In the genomic region with DNA sequence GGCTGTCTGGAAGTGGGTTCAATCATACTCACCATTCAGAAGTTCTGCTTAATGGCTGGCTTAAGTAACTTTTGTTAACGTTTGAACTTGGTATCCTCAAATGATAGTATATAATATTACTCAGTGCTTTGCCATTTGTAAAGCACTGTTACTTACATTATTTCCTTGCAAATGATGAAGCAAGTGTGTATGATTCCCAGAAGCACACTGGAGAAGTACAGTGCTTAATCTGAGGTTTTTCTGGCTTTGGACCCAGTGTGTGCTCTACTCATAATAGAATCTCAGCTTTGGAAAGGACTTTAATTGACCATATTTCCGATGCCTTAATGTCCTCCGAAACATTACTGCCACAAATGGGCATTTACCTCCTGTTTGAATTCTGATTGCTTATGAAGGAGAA, we compare ENCODE assay signal across 23 cellular contexts.
DNase-seq lines count a peak whose midpoint lies in the region; ATAC-seq, FAIRE-seq and TF ChIP-seq lines count a peak whose summit lies in the region.
"Had no signal": no experiment of that assay in that cellular context is flagged by ENCODE, and none has a peak within 500 bp of the region (broad histone marks: within the 10 kb centered on the region; RNA-seq: fewer than 3 reads in every experiment).

No MANE protein-coding gene starts in this region.

- H3K18ac ChIP-seq in IMR-90 (ENCODE audit: low read depth, low read length): peak overlapping the region; percentile 7; the same call in 1 of the 2 replicates

- H3K14ac ChIP-seq in IMR-90 (replicated peaks; ENCODE audit: low read depth, low read length): no peak overlapping the region; the same call in 1 of the 2 replicates

- DNase-seq in MCF 10A (ENCODE audit: unreplicated experiment) (no peak), mammary epithelial cell (no peak), IMR-90 (no peak), keratinocyte (ENCODE audit: low read depth, low spot score) (no peak), urothelium cell line (ENCODE audit: low spot score) (no peak)
- DNase-seq: Caco-2; CD4-positive, CD25-positive, alpha-beta regulatory T cell; CD8-positive, alpha-beta T cell; DMS153; DND-41; GOT3; HFFc6 had no signal

- H3K4me3 Mint-ChIP-seq in MCF 10A (ENCODE audit: unreplicated experiment): peak overlapping the region; percentile 74
- H3K4me3 Mint-ChIP-seq: B cell; CD4-positive, CD25-positive, alpha-beta regulatory T cell; CD8-positive, alpha-beta T cell; HFFc6 had no signal

- peak overlapping the region; percentile 37 for H2BK5ac ChIP-seq in IMR-90 (ENCODE audit: low read depth, low read length, poor library complexity, severe bottlenecking)

- TF ChIP-seq CTCF in MCF 10A (IDR thresholded peaks at IDR 0.05; ENCODE audit: unreplicated experiment): no peak
- no peak for TF ChIP-seq CTCF in mammary epithelial cell (conservative IDR thresholded peaks at IDR 0.05 in 1 of 2, IDR thresholded peaks at IDR 0.05 in 1 of 2; ENCODE audit: extremely low read depth in 1 of 2, insufficient read depth in 1 of 2, low read depth in 1 of 2, low read length in 2 of 2)
- TF ChIP-seq CTCF in IMR-90 (conservative IDR thresholded peaks at IDR 0.05; ENCODE audit: low read depth, low read length): no peak
- no peak for TF ChIP-seq CTCF in keratinocyte (optimal IDR thresholded peaks at IDR 0.05 in 1 of 3, IDR thresholded peaks at IDR 0.05 in 1 of 3, conservative IDR thresholded peaks at IDR 0.05 in 1 of 3; ENCODE audit: extremely low read depth in 1 of 3, insufficient read depth in 2 of 3, low read length in 3 of 3)

- H3K27me3 ChIP-seq in mammary epithelial cell (ENCODE audit: insufficient read depth, low read length): no peaks in the 10 kb centered on the region
- H3K27me3 ChIP-seq in IMR-90 (ENCODE audit: control insufficient read depth, insufficient read depth, low read length): no peaks in the 10 kb centered on the region
- H3K27me3 ChIP-seq in keratinocyte (ENCODE audit: control insufficient read depth, extremely low read depth, insufficient read depth, low read length): no peaks in the 10 kb centered on the region
- H3K27me3 ChIP-seq in skeletal muscle tissue (ENCODE audit: control insufficient read depth in 3 of 3, insufficient read depth in 3 of 3, low read length in 3 of 3): no peaks in the 10 kb centered on the region
- H3K27me3 ChIP-seq: BLaER1 had no signal

- H3K4me1 Mint-ChIP-seq in MCF 10A (ENCODE audit: insufficient read depth, unreplicated experiment): peaks cover 35% of the 10 kb centered on the region
- H3K4me1 Mint-ChIP-seq: B cell had no signal

- H4K91ac ChIP-seq in IMR-90 (ENCODE audit: insufficient read depth, low read depth, low read length): no peak overlapping the region

- H2BK20ac ChIP-seq in IMR-90 (ENCODE audit: low read depth, low read length): no peak overlapping the region

- H3K9me3 ChIP-seq in mammary epithelial cell (replicated peaks; ENCODE audit: insufficient read depth, low read length) (peaks cover 2% of the 10 kb centered on the region), IMR-90 (ENCODE audit: control insufficient read depth, insufficient read depth, low read length) (peaks cover 2% of the 10 kb centered on the region; the same call in 1 of the 2 replicates), keratinocyte (ENCODE audit: control insufficient read depth, low read depth, low read length) (peaks cover 2% of the 10 kb centered on the region), skeletal muscle tissue (ENCODE audit: control insufficient read depth in 3 of 3, low read length in 3 of 3) (no peaks in the 10 kb centered on the region)
- H3K9me3 ChIP-seq: HAP-1 had no signal

- H4K20me1 ChIP-seq in mammary epithelial cell (ENCODE audit: insufficient read depth, low read length): no peaks in the 10 kb centered on the region
- H4K20me1 ChIP-seq in IMR-90 (ENCODE audit: insufficient read depth, low read length): no peaks in the 10 kb centered on the region
- no peaks in the 10 kb centered on the region for H4K20me1 ChIP-seq in keratinocyte (ENCODE audit: control insufficient read depth, extremely low read depth, insufficient read depth, low read length)
- H4K20me1 ChIP-seq: BLaER1 had no signal

- no peak overlapping the region for H3K56ac ChIP-seq in IMR-90 (ENCODE audit: extremely low read depth, insufficient read depth, low read length)

- H3K4me3 ChIP-seq in mammary epithelial cell (replicated peaks in 1 of 3; ENCODE audit: insufficient read depth in 1 of 3, low read depth in 2 of 3, low read length in 3 of 3) (no peak overlapping the region), IMR-90 (ENCODE audit: insufficient read depth, low read depth, low read length) (no peak overlapping the region), keratinocyte (ENCODE audit: control insufficient read depth in 2 of 3, extremely low read depth in 1 of 3, insufficient read depth in 2 of 3, low read depth in 1 of 3, low read length in 3 of 3) (no peak overlapping the region), skeletal muscle tissue (ENCODE audit: low read length in 3 of 3) (no peak overlapping the region)
- H3K4me3 ChIP-seq: BLaER1, GM12878, HAP-1 had no signal

- CTCF ChIA-PET in MCF 10A (lab: Yijun Ruan, JAX) (interaction anchor here (0.6 to 6.1 kb wide), 5 partner anchors 15 to 111 kb away, joined by 3 to 41 read pairs (median 5); no protein-coding TSS in a partner anchor), mammary epithelial cell (lab: Charles Lee; ENCODE audit: low non-redundant PET) (no interaction called here), IMR-90 (lab: Yijun Ruan, JAX) (no interaction called here)

- H3K23ac ChIP-seq in IMR-90 (ENCODE audit: low read depth, low read length): peak overlapping the region; percentile 11; the same call in 1 of the 2 replicates

- intact Hi-C loops in MCF 10A (cut with micrococcal nuclease): loop anchor here (5.0 kb wide), 2 partner anchors 43 to 112 kb away; no protein-coding TSS in a partner anchor
- intact Hi-C loops in mammary epithelial cell (cut with micrococcal nuclease): no loop called here
- intact Hi-C loops in IMR-90 (cut with micrococcal nuclease): no loop called here

- peak; percentile 53 for FAIRE-seq in keratinocyte (lab: Jason Lieb, UNC)
- FAIRE-seq in urothelium cell line (lab: Jason Lieb, UNC): no peak
- FAIRE-seq: G401.6, GM12878, GM18507 had no signal

- H3K79me2 ChIP-seq in mammary epithelial cell (ENCODE audit: insufficient read depth, low read length): peaks cover 49% of the 10 kb centered on the region
- peaks cover 24% of the 10 kb centered on the region for H3K79me2 ChIP-seq in keratinocyte (ENCODE audit: control insufficient read depth, insufficient read depth, low read length)

- no peaks in the 10 kb centered on the region for H3K27me3 Mint-ChIP-seq in MCF 10A (ENCODE audit: insufficient read depth, unreplicated experiment)
- H3K27me3 Mint-ChIP-seq: B cell had no signal

- peaks cover 48% of the 10 kb centered on the region for H3K36me3 Mint-ChIP-seq in MCF 10A (ENCODE audit: insufficient read depth, unreplicated experiment)
- H3K36me3 Mint-ChIP-seq: CD4-positive, CD25-positive, alpha-beta regulatory T cell; CD8-positive, alpha-beta T cell had no signal

- H3K79me1 ChIP-seq in IMR-90 (ENCODE audit: low read depth in 1 of 2, low read length in 2 of 2): peaks cover 24 to 48% of the 10 kb centered on the region in 2 experiments

- H2AK9ac ChIP-seq in IMR-90 (replicated peaks; ENCODE audit: low read depth, low read length, poor library complexity): no peak overlapping the region

- H3K9ac ChIP-seq in mammary epithelial cell (ENCODE audit: insufficient read depth, low read length) (no peak overlapping the region), IMR-90 (ENCODE audit: low read depth, low read length) (no peak overlapping the region; the same call in 1 of the 2 replicates), keratinocyte (ENCODE audit: control insufficient read depth, extremely low read depth, insufficient read depth, low read length) (no peak overlapping the region), skeletal muscle tissue (ENCODE audit: low read depth in 1 of 3, low read length in 3 of 3) (no peak overlapping the region)
- H3K9ac ChIP-seq: BLaER1 had no signal

- H4K5ac ChIP-seq in IMR-90 (ENCODE audit: low read depth, low read length): no peak overlapping the region; the same call in 1 of the 2 replicates

- WGBS in mammary epithelial cell (ENCODE audit: low coverage, missing lambda C conversion rate): 79% methylated on average over 3 of the region's 3 CpGs
- WGBS in IMR-90 (ENCODE audit: extremely low coverage in 2 of 2, insufficient read length in 1 of 2), 2 experiments: no CpG with 5 or more reads among the region's 3 CpGs

- H3K4ac ChIP-seq in IMR-90 (ENCODE audit: low read depth, low read length): no peak overlapping the region

- H2BK15ac ChIP-seq in IMR-90 (ENCODE audit: low read depth, low read length): no peak overlapping the region

- no peak overlapping the region for H2AK5ac ChIP-seq in IMR-90 (ENCODE audit: low read depth, low read length)

- H3K27ac Mint-ChIP-seq in MCF 10A (ENCODE audit: low read depth, unreplicated experiment): peak overlapping the region; percentile 92
- H3K27ac Mint-ChIP-seq: B cell; CD4-positive, CD25-positive, alpha-beta regulatory T cell; CD8-positive, alpha-beta T cell; HFFc6 had no signal

- H2AFZ ChIP-seq in mammary epithelial cell (ENCODE audit: low read depth, low read length): no peak overlapping the region
- H2AFZ ChIP-seq in IMR-90 (replicated peaks; ENCODE audit: low read length, poor library complexity): no peak overlapping the region
- no peak overlapping the region for H2AFZ ChIP-seq in keratinocyte (ENCODE audit: control insufficient read depth, low read length)

- peaks cover 9% of the 10 kb centered on the region for H3K36me3 ChIP-seq in mammary epithelial cell (ENCODE audit: insufficient read depth, low read length)
- H3K36me3 ChIP-seq in IMR-90 (ENCODE audit: control insufficient read depth, insufficient read depth, low read length): peaks cover 3% of the 10 kb centered on the region
- no peaks in the 10 kb centered on the region for H3K36me3 ChIP-seq in keratinocyte (ENCODE audit: control insufficient read depth in 2 of 2, extremely low read depth in 1 of 2, insufficient read depth in 2 of 2, low read length in 2 of 2)
- H3K36me3 ChIP-seq in skeletal muscle tissue (ENCODE audit: control insufficient read depth in 3 of 3, insufficient read depth in 3 of 3, low read length in 3 of 3): no peaks in the 10 kb centered on the region
- H3K36me3 ChIP-seq: HAP-1 had no signal

- peaks cover 3% of the 10 kb centered on the region; the same call in 1 of the 2 replicates for H3K9me1 ChIP-seq in IMR-90 (ENCODE audit: insufficient read depth, low read length)
- no peaks in the 10 kb centered on the region for H3K9me1 ChIP-seq in keratinocyte (ENCODE audit: control insufficient read depth, extremely low read depth, insufficient read depth, low read length)

- in situ Hi-C loops in mammary epithelial cell (cut with MboI; ENCODE audit: low sequenced_read_pairs in 2 of 2) (no loop called here), IMR-90 (cut with MboI; ENCODE audit: low sequenced_read_pairs) (no loop called here)

- peak; percentile 37 for ATAC-seq in IMR-90 (ENCODE audit: low read depth)
- no peak for ATAC-seq in GM19455 (IDR thresholded peaks at IDR 0.05; ENCODE audit: unreplicated experiment)
- no peak for ATAC-seq in GM18502 (IDR thresholded peaks at IDR 0.05; ENCODE audit: poor library complexity, unreplicated experiment)
- ATAC-seq: CD8-positive, alpha-beta T cell; GM12878 had no signal

- no peak overlapping the region for H2BK120ac ChIP-seq in IMR-90 (ENCODE audit: low read depth, low read length)

- peaks cover 26% of the 10 kb centered on the region for H3K4me1 ChIP-seq in mammary epithelial cell (ENCODE audit: insufficient read depth, low read length)
- H3K4me1 ChIP-seq in IMR-90 (ENCODE audit: control insufficient read depth, insufficient read depth, low read length): peaks cover 16% of the 10 kb centered on the region
- H3K4me1 ChIP-seq in keratinocyte (ENCODE audit: control insufficient read depth, extremely low read depth, insufficient read depth, low read length): peaks cover 29% of the 10 kb centered on the region
- H3K4me1 ChIP-seq in skeletal muscle tissue (ENCODE audit: control insufficient read depth in 3 of 3, insufficient read depth in 3 of 3, low read length in 3 of 3): peaks cover 9 to 33% (median 22%) of the 10 kb centered on the region in 3 donors
- H3K4me1 ChIP-seq: Caco-2 had no signal

- no peak overlapping the region for H3K27ac ChIP-seq in mammary epithelial cell (ENCODE audit: insufficient read depth, low read depth, low read length)
- H3K27ac ChIP-seq in IMR-90 (ENCODE audit: insufficient read depth, low read length): no peak overlapping the region
- H3K27ac ChIP-seq in keratinocyte (ENCODE audit: control insufficient read depth, insufficient read depth, low read length): no peak overlapping the region
- H3K27ac ChIP-seq in skeletal muscle tissue (ENCODE audit: low read depth, low read length): peak overlapping the region; percentile 17
- H3K27ac ChIP-seq: 22Rv1, BLaER1, C4-2B had no signal

- no peak for TF ChIP-seq POLR2A in IMR-90 (IDR thresholded peaks at IDR 0.05; ENCODE audit: low read depth, low read length)

- H4K8ac ChIP-seq in IMR-90 (ENCODE audit: low read depth in 2 of 2, low read length in 2 of 2): no peak overlapping the region

- no peak for TF ChIP-seq RAD21 in IMR-90 (IDR thresholded peaks at IDR 0.05; ENCODE audit: low read length)

- H3K9me3 Mint-ChIP-seq in MCF 10A (ENCODE audit: unreplicated experiment): peaks cover 17% of the 10 kb centered on the region

- H3K4me2 ChIP-seq in mammary epithelial cell (ENCODE audit: insufficient read depth, low read depth, low read length): no peak overlapping the region
- peak overlapping the region; percentile 26; the same call in 1 of the 2 replicates for H3K4me2 ChIP-seq in IMR-90 (ENCODE audit: low read depth, low read length)
- H3K4me2 ChIP-seq in keratinocyte (ENCODE audit: control insufficient read depth, extremely low read depth, insufficient read depth, low read depth, low read length): no peak overlapping the region
- H3K4me2 ChIP-seq: BLaER1 had no signal

- dilution Hi-C loops in mammary epithelial cell (cut with HindIII; ENCODE audit: low sequenced_read_pairs): no loop called here
- dilution Hi-C loops in IMR-90 (cut with HindIII; ENCODE audit: low sequenced_read_pairs, unreplicated experiment): no loop called here
- dilution Hi-C loops in keratinocyte (cut with MboI; ENCODE audit: extremely low pct_ligation_motif_present, low sequenced_read_pairs): no loop called here

- POLR2A ChIA-PET in MCF 10A (lab: Yijun Ruan, JAX): interaction anchor here (1.0 to 15.8 kb wide), 8 partner anchors 9 to 71 kb away, joined by 3 to 212 read pairs (median 74); a partner anchor contains a TSS
- POLR2A ChIA-PET in IMR-90 (lab: Charles Lee; ENCODE audit: unreplicated experiment): no interaction called here

- BruUV-seq in MCF 10A (replicated peaks; lab: Mats Ljungman, UMichigan): no TSS peak
- no TSS peak for BruUV-seq in mammary epithelial cell (replicated peaks; lab: Mats Ljungman, UMichigan)
- no TSS peak for BruUV-seq in IMR-90 (replicated peaks; lab: Mats Ljungman, UMichigan)
